In the genomic region with DNA sequence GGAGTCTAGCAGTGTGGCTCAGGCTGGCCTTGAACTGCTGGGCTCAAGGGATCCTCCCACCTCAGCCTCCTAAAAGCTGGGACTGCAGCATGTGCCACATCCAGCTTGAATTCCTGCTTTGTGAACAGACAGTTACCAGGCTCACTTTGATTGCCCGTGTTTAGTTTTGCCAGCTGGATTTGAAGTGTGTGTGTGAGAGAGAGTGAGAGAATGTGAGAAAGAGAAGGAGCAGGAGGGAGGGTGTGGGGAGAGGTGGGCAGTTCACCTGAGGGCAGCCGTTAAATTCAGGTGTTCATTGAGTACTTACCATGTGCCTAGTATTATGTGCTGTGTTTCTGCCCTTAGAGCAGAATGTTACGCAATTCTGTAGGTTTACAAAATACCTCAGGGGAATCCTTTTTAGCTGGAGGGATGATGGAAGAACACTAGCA, we compare ENCODE assay signal across 17 cellular contexts. TPM values are rescaled to one million over a fixed set of nuclear protein-coding genes. Genes with fewer than 3 reads are reported as not detected.
A peak's percentile ranks its signal among the peaks of the same experiment; 100 is the strongest.
DNase-seq lines count a peak whose midpoint lies in the region; ATAC-seq and TF ChIP-seq lines count a peak whose summit lies in the region.
"Had no signal": no experiment of that assay in that cellular context is flagged by ENCODE, and none has a peak within 500 bp of the region (broad histone marks: within the 10 kb centered on the region; RNA-seq: fewer than 3 reads in every experiment).

No MANE protein-coding gene starts in this region.

- peaks cover 88% of the 10 kb centered on the region for H3K79me2 ChIP-seq in osteoblast (ENCODE audit: insufficient read depth, low read length)

- no peaks in the 10 kb centered on the region for H3K36me3 ChIP-seq in osteoblast (ENCODE audit: insufficient read depth, low read length)

- no peaks in the 10 kb centered on the region for H3K27me3 ChIP-seq in osteoblast (ENCODE audit: insufficient read depth, low read length)

- DNase-seq in D341Med (ENCODE audit: low spot score) (peak; percentile 4), NCI-H226 (peak; percentile 28), epithelial cell of prostate (ENCODE audit: low read depth, low spot score) (no peak), osteoblast (ENCODE audit: insufficient read length, low spot score, missing footprints) (no peak), hepatic stellate cell (ENCODE audit: low spot score) (no peak), NCI-H345 (lab: John Stamatoyannopoulos, UW) (no peak)
- DNase-seq in stimulated activated CD4-positive, alpha-beta T cell treated with anti-CD3 and anti-CD28 coated beads, Interleukin-4, amount 100 ng/mL, for 1 hour = no peak
- DNase-seq: activated CD4-positive, alpha-beta memory T cell treated with anti-CD3 and anti-CD28 coated beads for 36 hours; activated effector memory CD4-positive, alpha-beta T cell treated with anti-CD3 and anti-CD28 coated beads, Interleukin-2, amount 50 U/mL, for 16 hours; C1 segment of cervical spinal cord; foreskin melanocyte; Karpas-422; NCI-H1694 treated with DMSO at 0.1 percent for 48 hours; NCI-H748 treated with DMSO at 0.1 percent for 48 hours; substantia nigra had no signal

- H3K4me2 ChIP-seq in osteoblast (ENCODE audit: insufficient read depth, low read length) = peak overlapping the region; percentile 91

- peaks cover 49% of the 10 kb centered on the region for H3K4me1 ChIP-seq in osteoblast (ENCODE audit: insufficient read depth, low read length)

- no peak for TF ChIP-seq CTCF in osteoblast (IDR thresholded peaks at IDR 0.05; ENCODE audit: extremely low read depth, low read depth, low read length)

- peak overlapping the region; percentile 9 for H3K4me3 ChIP-seq in osteoblast (ENCODE audit: insufficient read depth, low read length)
- H3K4me3 ChIP-seq: GM12878 had no signal

- H3K9me3 ChIP-seq in osteoblast (ENCODE audit: low read depth, low read length) = no peaks in the 10 kb centered on the region

- H4K20me1 ChIP-seq in osteoblast (ENCODE audit: insufficient read depth, low read length) = peaks cover 19% of the 10 kb centered on the region

- no peak overlapping the region for H2AFZ ChIP-seq in osteoblast (ENCODE audit: low read length)

- H3K27ac ChIP-seq in epithelial cell of prostate = peak overlapping the region; percentile 96
- peak overlapping the region; percentile 97 for H3K27ac ChIP-seq in osteoblast (ENCODE audit: low read depth, low read length)

- ATAC-seq in GM21381 (IDR thresholded peaks at IDR 0.05; ENCODE audit: unreplicated experiment) = no peak
- ATAC-seq: GM12878 had no signal

RNA-seq across cellular contexts. Expression of gene DUSP14, which starts 4.7 kb away (rescaled TPM):
- total RNA-seq in osteoblast = 79.3 and 97.7 TPM in 2 replicates

Comparison
In these comparisons a context has a peak if more than half of its experiments do, and no peak if none do; other contexts are left out.
1. DNase-seq: peak in D341Med (single experiment) and NCI-H226 (single experiment); none in epithelial cell of prostate (single experiment), osteoblast (single experiment), hepatic stellate cell (single experiment), NCI-H345 (single experiment) and stimulated activated CD4-positive, alpha-beta T cell treated with anti-CD3 and anti-CD28 coated beads, Interleukin-4, amount 100 ng/mL, for 1 hour (single experiment).